In genomic region chr1:211620097-211620496, GRCh38 we compare ENCODE assay signal across 21 cellular contexts. TPM values are rescaled to one million over a fixed set of nuclear protein-coding genes. Genes with fewer than 3 reads are reported as not detected.
DNase-seq lines count a peak whose midpoint lies in the region; ATAC-seq, FAIRE-seq and TF ChIP-seq lines count a peak whose summit lies in the region.
"Had no signal": no experiment of that assay in that cellular context is flagged by ENCODE, and none has a peak within 500 bp of the region (broad histone marks: within the 10 kb centered on the region; RNA-seq: fewer than 3 reads in every experiment).

No MANE protein-coding gene starts in this region.

- no peak for DNase-seq in SK-N-SH
- no peak for DNase-seq in GM12878 (ENCODE audit: low read depth, low spot score)
- DNase-seq in neural progenitor cell (ENCODE audit: low spot score), result no peak
- no peak for DNase-seq in esophagus squamous epithelium (lab: John Stamatoyannopoulos, UW)
- DNase-seq in CD14-positive monocyte (ENCODE audit: low spot score), result no peak
- DNase-seq in stimulated activated CD4-positive, alpha-beta T cell treated with anti-CD3 and anti-CD28 coated beads, Interleukin-4, amount 100 ng/mL, for 4 hours, result no peak
- no peak for DNase-seq in NCI-H2196 (lab: John Stamatoyannopoulos, UW; ENCODE audit: unreplicated experiment)
- DNase-seq: CD8-positive, alpha-beta T cell; MG63; NCI-H1417; NCI-H1694 treated with DMSO at 0.1 percent for 48 hours; NCI-H2081 treated with DMSO at 0.1 percent for 48 hours; NCI-H446 treated with DMSO at 0.1 percent for 48 hours; NCI-H526 treated with DMSO at 0.1 percent for 48 hours; PC-3; RPMI8226; SHP77 had no signal

- in situ Hi-C loops in GM12878 (cut with MboI), result no loop called here

- TF ChIP-seq EP300 in SK-N-SH (IDR thresholded peaks at IDR 0.05; ENCODE audit: borderline replicate concordance in 1 of 2, low read depth in 1 of 2, low read length in 1 of 2) (no peak), GM12878 (IDR thresholded peaks at IDR 0.05; ENCODE audit: borderline replicate concordance in 1 of 2, control insufficient read depth in 1 of 2, low read depth in 2 of 2, low read length in 2 of 2) (no peak)

- no peak overlapping the region for H3K27ac ChIP-seq in SK-N-SH (ENCODE audit: low read depth in 2 of 2, low read length in 1 of 2)
- H3K27ac ChIP-seq in GM12878 (ENCODE audit: control insufficient read depth, insufficient read depth), result no peak overlapping the region
- H3K27ac ChIP-seq in neural progenitor cell, result no peak overlapping the region
- no peak overlapping the region for H3K27ac ChIP-seq in esophagus squamous epithelium
- H3K27ac ChIP-seq: 22Rv1 had no signal

- no peaks in the 10 kb centered on the region for H3K9me2 ChIP-seq in SK-N-SH

- H3K4me2 ChIP-seq in SK-N-SH (no peak overlapping the region), GM12878 (ENCODE audit: control insufficient read depth, insufficient read depth) (no peak overlapping the region), neural progenitor cell (no peak overlapping the region)

- H3K79me2 ChIP-seq in SK-N-SH (ENCODE audit: insufficient read depth) (no peaks in the 10 kb centered on the region), GM12878 (ENCODE audit: control insufficient read depth, insufficient read depth, low read length) (no peaks in the 10 kb centered on the region), neural progenitor cell (ENCODE audit: low read depth) (no peaks in the 10 kb centered on the region)

- H3K4me3 Mint-ChIP-seq in neural progenitor cell (peak overlapping the region; percentile 42), CD14-positive monocyte (no peak overlapping the region)
- H3K4me3 Mint-ChIP-seq: CD8-positive, alpha-beta T cell had no signal

- H3K9me3 Mint-ChIP-seq in neural progenitor cell (no peaks in the 10 kb centered on the region), CD14-positive monocyte (no peaks in the 10 kb centered on the region)
- H3K9me3 Mint-ChIP-seq: CD8-positive, alpha-beta T cell had no signal

- H3K4me3 ChIP-seq in SK-N-SH (ENCODE audit: low read depth in 2 of 2, low read length in 1 of 2) (no peak overlapping the region), GM12878 (no peak overlapping the region), neural progenitor cell (no peak overlapping the region), esophagus squamous epithelium (no peak overlapping the region)
- H3K4me3 ChIP-seq: BLaER1 treated with 17β-estradiol and CSF1 and Interleukin-3, amounts not matched to agents 10 nM and 100 nM; MG63 had no signal

- H3K9me3 ChIP-seq in SK-N-SH (no peaks in the 10 kb centered on the region), GM12878 (replicated peaks; ENCODE audit: control insufficient read depth, insufficient read depth, low read length) (no peaks in the 10 kb centered on the region), neural progenitor cell (ENCODE audit: low read depth) (no peaks in the 10 kb centered on the region), esophagus squamous epithelium (no peaks in the 10 kb centered on the region)
- H3K9me3 ChIP-seq: BLaER1 treated with 17β-estradiol and CSF1 and Interleukin-3, amounts not matched to agents 10 nM and 100 nM; MG63 had no signal

- ATAC-seq in SK-N-SH treated with all-trans-retinoic acid at 6 μM for 48 hours (peak; percentile 7; the same call in 2 of the 3 replicates), GM12878 (peak; percentile 23; the same call in 1 of the 3 replicates)
- ATAC-seq: CD8-positive, alpha-beta T cell; PC-3 had no signal

- H3K36me3 ChIP-seq in SK-N-SH (replicated peaks in 1 of 2; ENCODE audit: control insufficient read depth in 1 of 2, insufficient read depth in 2 of 2, low read length in 1 of 2), result no peaks in the 10 kb centered on the region
- H3K36me3 ChIP-seq in GM12878 (ENCODE audit: control insufficient read depth in 2 of 2, insufficient read depth in 2 of 2, low read length in 1 of 2), result no peaks in the 10 kb centered on the region
- H3K36me3 ChIP-seq in neural progenitor cell, result no peaks in the 10 kb centered on the region
- H3K36me3 ChIP-seq in esophagus squamous epithelium, result no peaks in the 10 kb centered on the region
- H3K36me3 ChIP-seq: BLaER1 treated with 17β-estradiol and CSF1 and Interleukin-3, amounts not matched to agents 10 nM and 100 nM; MG63 had no signal

- no peaks in the 10 kb centered on the region for H3K36me3 Mint-ChIP-seq in neural progenitor cell
- no peaks in the 10 kb centered on the region for H3K36me3 Mint-ChIP-seq in CD14-positive monocyte
- H3K36me3 Mint-ChIP-seq: CD8-positive, alpha-beta T cell had no signal

- no peaks in the 10 kb centered on the region for H3K27me3 ChIP-seq in SK-N-SH (ENCODE audit: insufficient read depth)
- H3K27me3 ChIP-seq in GM12878 (replicated peaks in 1 of 2; ENCODE audit: control insufficient read depth in 2 of 2, insufficient read depth in 2 of 2, low read length in 1 of 2), result no peaks in the 10 kb centered on the region
- no peaks in the 10 kb centered on the region for H3K27me3 ChIP-seq in neural progenitor cell
- H3K27me3 ChIP-seq in esophagus squamous epithelium, result no peaks in the 10 kb centered on the region
- H3K27me3 ChIP-seq: BLaER1 treated with 17β-estradiol and CSF1 and Interleukin-3, amounts not matched to agents 10 nM and 100 nM; MG63 had no signal

- WGBS in SK-N-SH (ENCODE audit: low lambda C conversion rate), result 85% methylated on average over 5 of the region's 5 CpGs
- 50% methylated on average over 5 of the region's 5 CpGs for WGBS in GM12878 (ENCODE audit: insufficient coverage, insufficient replicate concordance, low lambda C conversion rate, missing lambda C conversion rate)
- 94 to 96% methylated on average over 3 to 5 of the region's 5 CpGs for WGBS in esophagus squamous epithelium, 2 donors

- POLR2A ChIA-PET in SK-N-SH (lab: Yijun Ruan, JAX) (no interaction called here), GM12878 (lab: Charles Lee) (no interaction called here)

- TF ChIP-seq RAD21 in SK-N-SH (IDR thresholded peaks at IDR 0.05; ENCODE audit: low read length), result no peak
- no peak for TF ChIP-seq RAD21 in GM12878 (IDR thresholded peaks at IDR 0.05; ENCODE audit: insufficient read depth, low read depth, low read length)

- H3K9ac ChIP-seq in SK-N-SH (no peak overlapping the region), GM12878 (ENCODE audit: control insufficient read depth, insufficient read depth, low read length) (no peak overlapping the region), neural progenitor cell (no peak overlapping the region)
- H3K9ac ChIP-seq: BLaER1 treated with 17β-estradiol and CSF1 and Interleukin-3, amounts not matched to agents 10 nM and 100 nM had no signal

- H3K27me3 Mint-ChIP-seq in neural progenitor cell (ENCODE audit: insufficient read depth, low read depth) (peaks cover 8% of the 10 kb centered on the region), CD14-positive monocyte (ENCODE audit: low read depth in 3 of 3) (peaks cover 0 to 5% (median 1%) of the 10 kb centered on the region in 3 donors)

- peak overlapping the region; percentile 45 for H3K27ac Mint-ChIP-seq in neural progenitor cell
- peak overlapping the region in 1 of 7 donors; percentile 24 for H3K27ac Mint-ChIP-seq in CD14-positive monocyte
- H3K27ac Mint-ChIP-seq: CD8-positive, alpha-beta T cell had no signal

- FAIRE-seq in GM12878 (lab: Jason Lieb, UNC), result no peak
- FAIRE-seq: GM18507 had no signal

- RAD21 ChIA-PET in GM12878 (lab: Charles Lee; ENCODE audit: unreplicated experiment), result interaction anchor here (1.0 to 1.1 kb wide), 2 partner anchors 41 to 53 kb away, joined by 3 read pairs; partner anchors contain the start of gene SLC30A1

- intact Hi-C loops in GM12878 (cut with micrococcal nuclease; ENCODE audit: unreplicated experiment), result no loop called here
- intact Hi-C loops in esophagus squamous epithelium (cut with DNase I), result no loop called here
- intact Hi-C loops in CD14-positive monocyte (cut with micrococcal nuclease), result loop anchor here in 1 of 2 donors (10.0 kb wide), 1 partner anchor 105 kb away; no protein-coding TSS in a partner anchor

- no peak for TF ChIP-seq CTCF in SK-N-SH (IDR thresholded peaks at IDR 0.05)
- TF ChIP-seq CTCF in GM12878 (IDR thresholded peaks at IDR 0.05 in 2 of 3, conservative IDR thresholded peaks at IDR 0.05 in 1 of 3; ENCODE audit: control insufficient read depth in 2 of 3, extremely low read depth in 1 of 3, insufficient read depth in 1 of 3, low read depth in 3 of 3, low read length in 3 of 3), result no peak
- TF ChIP-seq CTCF in neural progenitor cell (IDR thresholded peaks at IDR 0.05), result no peak
- TF ChIP-seq CTCF in esophagus squamous epithelium (IDR thresholded peaks at IDR 0.05), result no peak
- TF ChIP-seq CTCF in CD14-positive monocyte (IDR thresholded peaks at IDR 0.05), result no peak

- no peaks in the 10 kb centered on the region; a peak in 1 of 4 replicates for H3K4me1 ChIP-seq in SK-N-SH (ENCODE audit: control insufficient read depth in 1 of 2, insufficient read depth in 2 of 2, low read depth in 1 of 2, low read length in 1 of 2)
- no peaks in the 10 kb centered on the region for H3K4me1 ChIP-seq in GM12878 (ENCODE audit: control insufficient read depth, insufficient read depth, low read length)
- peaks cover 4% of the 10 kb centered on the region for H3K4me1 ChIP-seq in neural progenitor cell
- peaks cover 0 to 23% (median 6%) of the 10 kb centered on the region in 3 donors for H3K4me1 ChIP-seq in esophagus squamous epithelium

- SMC1A ChIA-PET in GM12878 (lab: Charles Lee; ENCODE audit: uncharacterized antibody, unreplicated experiment), result interaction anchor here (1.1 kb wide), 1 partner anchor 13 kb away, joined by 3 read pairs; no protein-coding TSS in a partner anchor

- no TSS peak for BruUV-seq in GM12878 (replicated peaks; lab: Mats Ljungman, UMichigan)

- H4K20me1 ChIP-seq in SK-N-SH (ENCODE audit: insufficient read depth) (no peaks in the 10 kb centered on the region), GM12878 (ENCODE audit: control insufficient read depth, insufficient read depth) (no peaks in the 10 kb centered on the region), neural progenitor cell (ENCODE audit: low read depth) (no peaks in the 10 kb centered on the region)
- H4K20me1 ChIP-seq: BLaER1 treated with 17β-estradiol and CSF1 and Interleukin-3, amounts not matched to agents 10 nM and 100 nM had no signal

- H2AFZ ChIP-seq in SK-N-SH (ENCODE audit: low read depth) (no peak overlapping the region), GM12878 (ENCODE audit: control insufficient read depth, low read depth, low read length) (no peak overlapping the region), neural progenitor cell (replicated peaks) (no peak overlapping the region)

- no peaks in the 10 kb centered on the region for H3F3A ChIP-seq in SK-N-SH (replicated peaks; ENCODE audit: insufficient read depth)
- H3F3A ChIP-seq in neural progenitor cell (ENCODE audit: low read depth), result peaks cover 5% of the 10 kb centered on the region

- CTCF ChIA-PET in SK-N-SH (lab: Yijun Ruan, JAX), result interaction anchor here (1.0 kb wide), 2 partner anchors 17 to 21 kb away, joined by 3 to 4 read pairs; no protein-coding TSS in a partner anchor
- CTCF ChIA-PET in GM12878 (lab: Yijun Ruan, JAX), result interaction anchor here (1.1 to 1.7 kb wide), 3 partner anchors 8 to 144 kb away, joined by 3 to 5 read pairs (median 3); no protein-coding TSS in a partner anchor

- TF ChIP-seq POLR2A in GM12878 (IDR thresholded peaks at IDR 0.05; ENCODE audit: low read depth, low read length) (no peak), esophagus squamous epithelium (IDR thresholded peaks at IDR 0.05) (no peak)

- H3K4me1 Mint-ChIP-seq in neural progenitor cell, result no peaks in the 10 kb centered on the region
- H3K4me1 Mint-ChIP-seq in CD14-positive monocyte, result peaks cover 3% of the 10 kb centered on the region

RNA-seq across cellular contexts. Expression of gene SLC30A1, which starts 41.1 kb away (rescaled TPM):
- 6.9 and 7.2 TPM in 2 replicates for polyA plus RNA-seq in SK-N-SH (2012; rRNA removed)
- polyA plus RNA-seq in SK-N-SH (2012; cell fraction: cytosol; rRNA removed), result 8.1 and 9.4 TPM in 2 replicates
- polyA plus RNA-seq in SK-N-SH (2012; cell fraction: nucleus; rRNA removed), result 8.6 and 10.0 TPM in 2 replicates
- 28.5 and 29.1 TPM in 2 replicates for total RNA-seq in GM12878 (2013; cell fraction: nucleolus; rRNA removed)
- total RNA-seq in GM12878 (2014; rRNA removed), result 6.7 and 8.0 TPM in 2 replicates
- total RNA-seq in GM12878 (2014; rRNA removed; fragmentation: Illumina TruSeq; extraction: Trizol), result 10.0 and 10.6 TPM in 2 replicates
- 13.4 and 14.1 TPM in 2 replicates for total RNA-seq in GM12878 (2021)
- polyA plus RNA-seq in GM12878 (2011; ENCODE audit: low read depth), result 3.9 TPM
- 10.2 and 17.7 TPM in 2 replicates for polyA plus RNA-seq in GM12878 (2011; rRNA removed)
- polyA plus RNA-seq in GM12878 (2011; cell fraction: cytosol; rRNA removed), result 4.4 and 4.7 TPM in 2 replicates
- polyA plus RNA-seq in GM12878 (2011; cell fraction: nucleus; rRNA removed), result 8.1 and 8.6 TPM in 2 replicates
- polyA plus RNA-seq in GM12878 (2012), result 6.2 and 7.7 TPM in 2 replicates
- polyA plus RNA-seq in GM12878 (2014; fragmentation: Illumina TruSeq; extraction: Trizol), result 7.4 and 8.7 TPM in 2 replicates
- polyA plus RNA-seq in GM12878 (2014; fragmentation: Nextera tagmentation; extraction: Ambion mirVana), result 1 to 10 TPM; 3.5 to 4.0 TPM
- 4.3 and 4.5 TPM in 2 replicates for polyA plus RNA-seq in GM12878 (2014; rRNA removed)
- polyA plus RNA-seq in GM12878 (2016; fragmentation: Nextera tagmentation; extraction: Ambion mirVana), result 10 to 100 TPM; 11.8 to 13.9 TPM
- polyA minus RNA-seq in GM12878 (2011; rRNA and poly(A)+ RNA removed), result 13.4 and 16.5 TPM in 2 replicates
- polyA minus RNA-seq in GM12878 (2011; cell fraction: cytosol; rRNA and poly(A)+ RNA removed), result 9.1 and 9.9 TPM in 2 replicates
- polyA minus RNA-seq in GM12878 (2011; cell fraction: nucleus; rRNA and poly(A)+ RNA removed), result 16.4 and 21.0 TPM in 2 replicates
- total RNA-seq in neural progenitor cell (ENCODE audit: low replicate concordance), result 4.8 and 7.1 TPM in 2 replicates
- total RNA-seq in esophagus squamous epithelium, result 10 to 100 TPM in 2 of 4 donors, 1 to 10 TPM in 2; 8.3 to 12.4 (median 10.3) TPM
- 10 to 100 TPM; 11.9 to 13.2 TPM for polyA plus RNA-seq in CD14-positive monocyte

RNA-seq across cellular contexts. Expression of gene NEK2, which starts 55.3 kb away (rescaled TPM):
- 8.2 and 9.4 TPM in 2 replicates for polyA plus RNA-seq in SK-N-SH (2012; rRNA removed)
- 11.5 and 12.7 TPM in 2 replicates for polyA plus RNA-seq in SK-N-SH (2012; cell fraction: cytosol; rRNA removed)
- polyA plus RNA-seq in SK-N-SH (2012; cell fraction: nucleus; rRNA removed), result 3.4 and 4.2 TPM in 2 replicates
- 15.1 and 16.4 TPM in 2 replicates for total RNA-seq in GM12878 (2013; cell fraction: nucleolus; rRNA removed)
- 33.0 and 37.0 TPM in 2 replicates for total RNA-seq in GM12878 (2014; rRNA removed)
- 45.1 and 47.1 TPM in 2 replicates for total RNA-seq in GM12878 (2014; rRNA removed; fragmentation: Illumina TruSeq; extraction: Trizol)
- 28.7 TPM in 2 replicates for total RNA-seq in GM12878 (2021)
- polyA plus RNA-seq in GM12878 (2011; ENCODE audit: low read depth), result 11.4 TPM
- 40.9 and 69.0 TPM in 2 replicates for polyA plus RNA-seq in GM12878 (2011; rRNA removed)
- 20.4 and 22.7 TPM in 2 replicates for polyA plus RNA-seq in GM12878 (2011; cell fraction: cytosol; rRNA removed)
- polyA plus RNA-seq in GM12878 (2011; cell fraction: nucleus; rRNA removed), result 18.6 and 27.3 TPM in 2 replicates
- 11.8 and 19.8 TPM in 2 replicates for polyA plus RNA-seq in GM12878 (2012)
- polyA plus RNA-seq in GM12878 (2014; fragmentation: Illumina TruSeq; extraction: Trizol), result 39.4 and 40.8 TPM in 2 replicates
- 10 to 100 TPM; 16.7 to 21.3 TPM for polyA plus RNA-seq in GM12878 (2014; fragmentation: Nextera tagmentation; extraction: Ambion mirVana)
- 27.3 and 31.0 TPM in 2 replicates for polyA plus RNA-seq in GM12878 (2014; rRNA removed)
- polyA plus RNA-seq in GM12878 (2016; fragmentation: Nextera tagmentation; extraction: Ambion mirVana), result 10 to 100 TPM; 46.8 to 49.7 TPM
- polyA minus RNA-seq in GM12878 (2011; rRNA and poly(A)+ RNA removed), result 34.3 and 49.5 TPM in 2 replicates
- 15.4 and 17.8 TPM in 2 replicates for polyA minus RNA-seq in GM12878 (2011; cell fraction: cytosol; rRNA and poly(A)+ RNA removed)
- polyA minus RNA-seq in GM12878 (2011; cell fraction: nucleus; rRNA and poly(A)+ RNA removed), result 12.2 and 17.8 TPM in 2 replicates
- 56.0 and 93.3 TPM in 2 replicates for total RNA-seq in neural progenitor cell (ENCODE audit: low replicate concordance)
- 10 to 100 TPM in 1 of 4 donors, 1 to 10 TPM in 3; 2.4 to 11.8 (median 6.5) TPM for total RNA-seq in esophagus squamous epithelium
- not detected for polyA plus RNA-seq in CD14-positive monocyte
